ENCODE assay signal across 1 cellular context in genomic region chr15:55742927-55743614, GRCh38.
TF ChIP-seq lines count a peak whose summit lies in the region.

PRTG (minus strand) TSS chr15:55743152; CDS start chr15:55742931, 221 bp downstream.

TF ChIP-seq in HepG2, 621 proteins besides CTCF, POLR2A, EP300 and RAD21 (continued from another document and continues in another):
- 0 out of 2 replicates have a peak, but pooled peaks have one; percentile 38 for TF ChIP-seq ZNF124 (CRISPR knock-in tag; IDR thresholded peaks at IDR 0.05)
- no peak for TF ChIP-seq ATM (IDR thresholded peaks at IDR 0.05; ENCODE audit: borderline replicate concordance)
- TF ChIP-seq ZNF512B (CRISPR knock-in tag; IDR thresholded peaks at IDR 0.05; ENCODE audit: borderline replicate concordance): 0 out of 2 replicates have a peak, but pooled peaks have one; percentile 43
- TF ChIP-seq NFYC (CRISPR knock-in tag; IDR thresholded peaks at IDR 0.05): no peak
- peak; percentile 63; the same call in 1 of the 2 replicates for TF ChIP-seq SIN3A (IDR thresholded peaks at IDR 0.05; ENCODE audit: borderline replicate concordance, low read depth, low read length)
- TF ChIP-seq ZNF713 (CRISPR knock-in tag; IDR thresholded peaks at IDR 0.05): no peak
- no peak; the same call in 1 of the 2 replicates for TF ChIP-seq ZNF704 (CRISPR knock-in tag; IDR thresholded peaks at IDR 0.05; ENCODE audit: borderline replicate concordance)
- TF ChIP-seq FOXK1 (CRISPR knock-in tag; IDR thresholded peaks at IDR 0.05; ENCODE audit: borderline replicate concordance, low read depth): peak; percentile 42; the same call in 1 of the 2 replicates
- peak; percentile 73 for TF ChIP-seq POLR2G (IDR thresholded peaks at IDR 0.05; ENCODE audit: low read depth, low read length)
- peak; percentile 98 for TF ChIP-seq PATZ1 (CRISPR knock-in tag; IDR thresholded peaks at IDR 0.05)
- TF ChIP-seq AGO1 (IDR thresholded peaks at IDR 0.05; ENCODE audit: low read depth, low read length, poor library complexity, severe bottlenecking): no peak
- TF ChIP-seq ZNF33B (CRISPR knock-in tag; IDR thresholded peaks at IDR 0.05): 0 out of 2 replicates have a peak, but pooled peaks have one; percentile 28
- TF ChIP-seq BCL3 (CRISPR knock-in tag; IDR thresholded peaks at IDR 0.05): peak; percentile 12; the same call in 1 of the 2 replicates
- no peak for TF ChIP-seq DR1 (CRISPR knock-in tag; IDR thresholded peaks at IDR 0.05)
- peak; percentile 96 for TF ChIP-seq YEATS4 (CRISPR knock-in tag; IDR thresholded peaks at IDR 0.05; ENCODE audit: borderline replicate concordance)
- TF ChIP-seq E2F1 (CRISPR knock-in tag; IDR thresholded peaks at IDR 0.05): peak; percentile 14; the same call in 1 of the 2 replicates
- TF ChIP-seq ARID3A (IDR thresholded peaks at IDR 0.05; ENCODE audit: low read depth, low read length): 0 out of 2 replicates have a peak, but pooled peaks have one; percentile 23
- no peak for TF ChIP-seq ZNF577 (CRISPR knock-in tag; IDR thresholded peaks at IDR 0.05; ENCODE audit: borderline replicate concordance, low read depth)
- TF ChIP-seq NR2F1 (CRISPR knock-in tag; IDR thresholded peaks at IDR 0.05): peak; percentile 60 to 80; a peak in 3 of 4 replicates
- no peak for TF ChIP-seq ZNF142 (CRISPR knock-in tag; IDR thresholded peaks at IDR 0.05)
- peak; percentile 80; the same call in 1 of the 2 replicates for TF ChIP-seq HOXA5 (CRISPR knock-in tag; IDR thresholded peaks at IDR 0.05)
- TF ChIP-seq MTA1 (CRISPR knock-in tag; IDR thresholded peaks at IDR 0.05; ENCODE audit: borderline replicate concordance): peak; percentile 88; the same call in 1 of the 2 replicates
- no peak for TF ChIP-seq ZSCAN31 (CRISPR knock-in tag; IDR thresholded peaks at IDR 0.05; ENCODE audit: low read depth)
- peak; percentile 70; the same call in 1 of the 2 replicates for TF ChIP-seq HDAC1 (CRISPR knock-in tag; IDR thresholded peaks at IDR 0.05)
- TF ChIP-seq E2F5 (CRISPR knock-in tag; conservative IDR thresholded peaks at IDR 0.05): peak; percentile 47; the same call in 1 of the 2 replicates
- TF ChIP-seq DNMT1 (CRISPR knock-in tag; IDR thresholded peaks at IDR 0.05): no peak
- TF ChIP-seq JUNB (CRISPR knock-in tag; IDR thresholded peaks at IDR 0.05; ENCODE audit: borderline replicate concordance): no peak
- TF ChIP-seq GABPA (IDR thresholded peaks at IDR 0.05; ENCODE audit: low read depth, low read length): no peak
- TF ChIP-seq GABPA (CRISPR knock-in tag; IDR thresholded peaks at IDR 0.05; ENCODE audit: low read depth): no peak
- TF ChIP-seq ZSCAN12 (CRISPR knock-in tag; IDR thresholded peaks at IDR 0.05): no peak
- no peak for TF ChIP-seq MBD4 (IDR thresholded peaks at IDR 0.05; ENCODE audit: borderline replicate concordance, low read length)
- TF ChIP-seq TP53 (CRISPR knock-in tag; conservative IDR thresholded peaks at IDR 0.05): 0 out of 2 replicates have a peak, but pooled peaks have one; percentile 64
- no peak for TF ChIP-seq MLXIP (CRISPR knock-in tag; IDR thresholded peaks at IDR 0.05; ENCODE audit: borderline replicate concordance)
- no peak for TF ChIP-seq NFYB (CRISPR knock-in tag; IDR thresholded peaks at IDR 0.05)
- TF ChIP-seq MXD1 (CRISPR knock-in tag; IDR thresholded peaks at IDR 0.05): no peak
- TF ChIP-seq ZNF572 (CRISPR knock-in tag; IDR thresholded peaks at IDR 0.05): no peak
